16 cellular contexts compared by ENCODE assay signal in genomic region chr9:38388283-38389223, GRCh38. TPM values are rescaled to one million over a fixed set of nuclear protein-coding genes. Genes with fewer than 3 reads are reported as not detected.
A peak's percentile ranks its signal among the peaks of the same experiment; 100 is the strongest.
DNase-seq lines count a peak whose midpoint lies in the region; ATAC-seq, FAIRE-seq and TF ChIP-seq lines count a peak whose summit lies in the region.
"Had no signal": no experiment of that assay in that cellular context is flagged by ENCODE, and none has a peak within 500 bp of the region (broad histone marks: within the 10 kb centered on the region; RNA-seq: fewer than 3 reads in every experiment).

No MANE protein-coding gene starts in this region.

- TF ChIP-seq CTCF in HEK293 (tag by site-specific recombination; IDR thresholded peaks at IDR 0.05): no peak
- TF ChIP-seq CTCF in choroid plexus epithelial cell (conservative IDR thresholded peaks at IDR 0.05; ENCODE audit: low read depth, low read length): no peak
- TF ChIP-seq CTCF in kidney (IDR thresholded peaks at IDR 0.05; ENCODE audit: borderline replicate concordance, extremely low read depth, insufficient read depth): no peak
- TF ChIP-seq CTCF in stomach (IDR thresholded peaks at IDR 0.05): no peak

- H3K9ac ChIP-seq in kidney (ENCODE audit: low read length in 2 of 2) (no peak overlapping the region), Karpas-422 (ENCODE audit: low read length) (no peak overlapping the region)

- ATAC-seq in GM19035 (IDR thresholded peaks at IDR 0.05; ENCODE audit: unreplicated experiment): no peak
- no peak for ATAC-seq in GM18868 (IDR thresholded peaks at IDR 0.05; ENCODE audit: unreplicated experiment)
- ATAC-seq in HG03025 (IDR thresholded peaks at IDR 0.05; ENCODE audit: low FRiP score, unreplicated experiment): no peak
- ATAC-seq: pancreas had no signal

- no peaks in the 10 kb centered on the region for H3K36me3 ChIP-seq in HEK293 (ENCODE audit: control insufficient read depth in 2 of 2, insufficient read depth in 1 of 2, low read length in 2 of 2)
- H3K36me3 ChIP-seq in kidney (ENCODE audit: control insufficient read depth in 1 of 2, insufficient read depth in 2 of 2, low read length in 2 of 2): no peaks in the 10 kb centered on the region
- H3K36me3 ChIP-seq in stomach: no peaks in the 10 kb centered on the region
- no peaks in the 10 kb centered on the region for H3K36me3 ChIP-seq in Karpas-422 (ENCODE audit: insufficient read depth, low read length)
- H3K36me3 ChIP-seq: pancreas had no signal

- H3K9me2 ChIP-seq in Karpas-422 (replicated peaks; ENCODE audit: insufficient read depth, low read length): no peaks in the 10 kb centered on the region

- H4K20me1 ChIP-seq in Karpas-422 (ENCODE audit: insufficient read depth, low read depth, low read length): no peaks in the 10 kb centered on the region

- intact Hi-C loops in kidney (cut with DNase I): no loop called here
- intact Hi-C loops in stomach (cut with DNase I; ENCODE audit: low total_unique reads): no loop called here

- H3K9me3 ChIP-seq in HEK293 (ENCODE audit: control insufficient read depth, insufficient read depth, low read depth, low read length) (no peaks in the 10 kb centered on the region), kidney (ENCODE audit: control insufficient read depth in 1 of 2, low read length in 2 of 2) (peaks cover 0 to 8% of the 10 kb centered on the region in 2 donors), stomach (peaks cover 0 to 13% (median 5%) of the 10 kb centered on the region in 4 donors), Karpas-422 (ENCODE audit: low read length) (no peaks in the 10 kb centered on the region)
- H3K9me3 ChIP-seq: pancreas had no signal

- FAIRE-seq in kidney (lab: Jason Lieb, UNC): no peak
- FAIRE-seq: endothelial cell of umbilical vein, pancreas had no signal

- no peak overlapping the region for H3K4me2 ChIP-seq in Karpas-422 (ENCODE audit: low read depth, low read length, poor library complexity, severe bottlenecking)

- peaks cover 8% of the 10 kb centered on the region for H3K79me2 ChIP-seq in Karpas-422 (ENCODE audit: low read length)

- no peak overlapping the region for H3K4me3 ChIP-seq in HEK293 (ENCODE audit: low read depth, low read length)
- no peak overlapping the region for H3K4me3 ChIP-seq in choroid plexus epithelial cell (ENCODE audit: low read depth, low read length)
- no peak overlapping the region for H3K4me3 ChIP-seq in kidney (ENCODE audit: low read length in 2 of 2)
- H3K4me3 ChIP-seq in stomach: no peak overlapping the region
- H3K4me3 ChIP-seq in Karpas-422 (ENCODE audit: low read length): no peak overlapping the region
- H3K4me3 ChIP-seq: pancreas had no signal

- TF ChIP-seq POLR2A in stomach (IDR thresholded peaks at IDR 0.05): no peak

- CTCF ChIA-PET in HEK293 (lab: Yijun Ruan, JAX): interaction anchor here (0.7 to 1.8 kb wide), 5 partner anchors 13 to 108 kb away, joined by 3 to 7 read pairs (median 4); no protein-coding TSS in a partner anchor

- TF ChIP-seq EP300 in stomach (IDR thresholded peaks at IDR 0.05): peak; percentile 74

- H3K4me1 ChIP-seq in HEK293 (ENCODE audit: control insufficient read depth, insufficient read depth, low read length): no peaks in the 10 kb centered on the region
- H3K4me1 ChIP-seq in kidney (ENCODE audit: control insufficient read depth in 1 of 2, insufficient read depth in 1 of 2, low read depth in 1 of 2, low read length in 2 of 2): peaks cover 43 to 51% of the 10 kb centered on the region in 2 donors
- H3K4me1 ChIP-seq in stomach: peaks cover 10 to 45% (median 13%) of the 10 kb centered on the region in 4 donors
- peaks cover 9% of the 10 kb centered on the region for H3K4me1 ChIP-seq in Karpas-422 (ENCODE audit: low read length)

- 36 to 66% (median 63%) methylated on average over 7 of the region's 7 CpGs for WGBS in stomach, 5 donors

- H3K27me3 ChIP-seq in stomach (no peaks in the 10 kb centered on the region), Karpas-422 (ENCODE audit: low read length) (0 out of 2 replicates have a peak, but pooled peaks cover 4% of the 10 kb centered on the region)
- H3K27me3 ChIP-seq: pancreas had no signal

- POLR2A ChIA-PET in HEK293 (lab: Yijun Ruan, JAX): no interaction called here

- DNase-seq in choroid plexus epithelial cell (ENCODE audit: low read depth): peak; percentile 30
- no peak for DNase-seq in kidney
- no peak for DNase-seq in stomach
- DNase-seq in Karpas-422: no peak
- DNase-seq: amygdala; CD4-positive, alpha-beta memory T cell; GOT3; NCI-H2081; pancreas had no signal

- no peak overlapping the region for H2AFZ ChIP-seq in Karpas-422 (ENCODE audit: low read length)

- H3K27ac ChIP-seq in HEK293 (ENCODE audit: extremely low read depth, low read depth, low read length) (no peak overlapping the region), kidney (ENCODE audit: low read depth in 2 of 2, low read length in 2 of 2) (peak overlapping the region; percentile 61 to 76), stomach (peak overlapping the region in 4 of 5 donors; percentile 69 to 94 (median 88)), Karpas-422 (ENCODE audit: low read length) (no peak overlapping the region)

TF ChIP-seq in HEK293, 187 proteins besides CTCF, POLR2A, EP300 and RAD21:
- TF ChIP-seq ZFHX2 (tag by site-specific recombination; conservative IDR thresholded peaks at IDR 0.05): peak; percentile 56
- TF ChIP-seq ZNF518A (tag by site-specific recombination; conservative IDR thresholded peaks at IDR 0.05; ENCODE audit: low read depth): no peak
- TF ChIP-seq EGR2 (tag by site-specific recombination; IDR thresholded peaks at IDR 0.05; ENCODE audit: low read depth): peak; percentile 25; the same call in 1 of the 2 replicates
TF ChIP-seq in HEK293: peak in this region for 2.

RNA-seq across cellular contexts. Expression of gene ALDH1B1, which starts 3.9 kb away (rescaled TPM):
- total RNA-seq in kidney (37.7 TPM), stomach (10 to 100 TPM in 4 of 5 donors, under 1 TPM in 1; 0.58 to 68.7 (median 28.4) TPM)
- polyA plus RNA-seq in kidney (ENCODE audit: insufficient read depth, low read depth, low replicate concordance) (74.7 TPM), stomach (10 to 100 TPM; 12.1 to 17.7 (median 17.0) TPM)
- total RNA-seq in Karpas-422 (2014; rRNA removed; shearing (Covaris generic); ENCODE audit: low replicate concordance): 10.3 and 16.3 TPM in 2 replicates

RNA-seq across cellular contexts. Expression of gene IGFBPL1, which starts 35.7 kb away (rescaled TPM):
- total RNA-seq in kidney: 0.22 TPM
- polyA plus RNA-seq in kidney (ENCODE audit: insufficient read depth, low read depth, low replicate concordance): not detected
- total RNA-seq in stomach: 1 to 10 TPM in 3 of 5 donors, not detected in 2; 1.7 to 4.8 (median 2.2) TPM
- polyA plus RNA-seq in stomach: under 1 TPM in 2 of 3 donors, not detected in 1; 0.23 to 0.87 TPM
- total RNA-seq in Karpas-422 (2014; rRNA removed; shearing (Covaris generic); ENCODE audit: low replicate concordance): not detected in 2 replicates
- total RNA-seq: activated CD8-positive, alpha-beta memory T cell treated with anti-CD3 and anti-CD28 coated beads for 36 hours; CD4-positive, alpha-beta memory T cell; endothelial cell of umbilical vein; OCI-LY7 had no signal
- polyA plus RNA-seq: CD4-positive, alpha-beta memory T cell; endothelial cell of umbilical vein had no signal

Comparison
In these comparisons a context has a peak if more than half of its experiments do, and no peak if none do; other contexts are left out.
1. H3K27ac ChIP-seq: peak in kidney (2 of 2) and stomach (4 of 5); none in HEK293 (single experiment) and Karpas-422 (single experiment).